In genomic region chr9:136847827-136848392, GRCh38 we compare ENCODE assay signal across 8 cellular contexts. TPM values are rescaled to one million over a fixed set of nuclear protein-coding genes. Genes with fewer than 3 reads are reported as not detected.
A peak's percentile ranks its signal among the peaks of the same experiment; 100 is the strongest.
DNase-seq lines count a peak whose midpoint lies in the region; ATAC-seq and TF ChIP-seq lines count a peak whose summit lies in the region.

No MANE protein-coding gene starts in this region.

- no peaks in the 10 kb centered on the region for H3K9me3 ChIP-seq in CD4-positive, alpha-beta memory T cell (ENCODE audit: control insufficient read depth in 1 of 2, low read length in 2 of 2)
- H3K9me3 ChIP-seq in muscle layer of duodenum (ENCODE audit: control insufficient read depth in 1 of 2, low read length in 2 of 2) = no peaks in the 10 kb centered on the region

- peaks cover 0 to 2% (median 0%) of the 10 kb centered on the region in 8 donors for H3K9me3 Mint-ChIP-seq in CD4-positive, alpha-beta memory T cell
- no peaks in the 10 kb centered on the region for H3K9me3 Mint-ChIP-seq in endothelial cell (ENCODE audit: unreplicated experiment)
- no peaks in the 10 kb centered on the region for H3K9me3 Mint-ChIP-seq in stimulated activated memory B cell treated with anti-CD40 and anti-IgM and Interleukin-4, amounts not matched to agents 10 μg/mL and 1 μg/mL and 100 μg/mL, for 72 hours

- peak overlapping the region; percentile 42 to 85 for H3K4me3 ChIP-seq in CD4-positive, alpha-beta memory T cell (ENCODE audit: low read length in 2 of 2)
- peak overlapping the region; percentile 85 to 86 for H3K4me3 ChIP-seq in muscle layer of duodenum (ENCODE audit: low read depth in 1 of 2, low read length in 2 of 2)

- H3K27me3 Mint-ChIP-seq in CD4-positive, alpha-beta memory T cell = peaks cover 6 to 10% of the 10 kb centered on the region in 2 donors
- peaks cover 8% of the 10 kb centered on the region for H3K27me3 Mint-ChIP-seq in endothelial cell (ENCODE audit: unreplicated experiment)
- peaks cover 14% of the 10 kb centered on the region for H3K27me3 Mint-ChIP-seq in stimulated activated memory B cell treated with anti-CD40 and anti-IgM and Interleukin-4, amounts not matched to agents 10 μg/mL and 1 μg/mL and 100 μg/mL, for 72 hours

- peaks cover 0 to 10% of the 10 kb centered on the region in 2 donors for H3K36me3 Mint-ChIP-seq in CD4-positive, alpha-beta memory T cell
- H3K36me3 Mint-ChIP-seq in endothelial cell (ENCODE audit: low read depth, unreplicated experiment) = no peaks in the 10 kb centered on the region
- peaks cover 6% of the 10 kb centered on the region for H3K36me3 Mint-ChIP-seq in stimulated activated memory B cell treated with anti-CD40 and anti-IgM and Interleukin-4, amounts not matched to agents 10 μg/mL and 1 μg/mL and 100 μg/mL, for 72 hours

- H3K4me3 Mint-ChIP-seq in CD4-positive, alpha-beta memory T cell = peak overlapping the region; percentile 76 to 94 (median 85)
- H3K4me3 Mint-ChIP-seq in endothelial cell (ENCODE audit: unreplicated experiment) = peak overlapping the region; percentile 92
- H3K4me3 Mint-ChIP-seq in stimulated activated memory B cell treated with anti-CD40 and anti-IgM and Interleukin-4, amounts not matched to agents 10 μg/mL and 1 μg/mL and 100 μg/mL, for 72 hours = peak overlapping the region; percentile 97

- H3K27ac ChIP-seq in CD4-positive, alpha-beta memory T cell (ENCODE audit: low read depth, low read length) = no peak overlapping the region
- H3K27ac ChIP-seq in muscle layer of duodenum (ENCODE audit: low read length) = peak overlapping the region; percentile 45

- DNase-seq in CD4-positive, alpha-beta memory T cell = peak; percentile 47 to 77 (median 61)
- DNase-seq in NOMO-1 (lab: John Stamatoyannopoulos, UW; ENCODE audit: unreplicated experiment in 2 of 2) = peak; percentile 94 to 96
- peak; percentile 37 for DNase-seq in activated CD8-positive, alpha-beta memory T cell treated with anti-CD3 and anti-CD28 coated beads, Interleukin-2, amount 50 U/mL, for 24 hours (ENCODE audit: extremely low read depth)
- peak; percentile 72 for DNase-seq in endothelial cell (ENCODE audit: low spot score)

- POLR2A ChIA-PET in CD4-positive, alpha-beta memory T cell (lab: Charles Lee; ENCODE audit: partially characterized antibody) = interaction anchor here (0.9 to 2.0 kb wide), 6 partner anchors 12 to 148 kb away, joined by 3 to 10 read pairs (median 6); partner anchors contain the start of genes CLIC3, FBXW5 and RABL6

- H3K4me1 ChIP-seq in CD4-positive, alpha-beta memory T cell (ENCODE audit: insufficient read depth, low read length) = peaks cover 33% of the 10 kb centered on the region
- peaks cover 6 to 53% of the 10 kb centered on the region in 2 donors for H3K4me1 ChIP-seq in muscle layer of duodenum (ENCODE audit: control insufficient read depth in 1 of 2, insufficient read depth in 2 of 2, low read length in 2 of 2)

- H3K27me3 ChIP-seq in CD4-positive, alpha-beta memory T cell (ENCODE audit: insufficient read depth, low read length) = no peaks in the 10 kb centered on the region
- no peaks in the 10 kb centered on the region for H3K27me3 ChIP-seq in muscle layer of duodenum (ENCODE audit: low read depth, low read length)

- peak overlapping the region in 6 of 7 donors; percentile 29 to 96 (median 80) for H3K27ac Mint-ChIP-seq in CD4-positive, alpha-beta memory T cell
- peak overlapping the region; percentile 42 for H3K27ac Mint-ChIP-seq in endothelial cell (ENCODE audit: unreplicated experiment)
- H3K27ac Mint-ChIP-seq in stimulated activated memory B cell treated with anti-CD40 and anti-IgM and Interleukin-4, amounts not matched to agents 10 μg/mL and 1 μg/mL and 100 μg/mL, for 72 hours = peak overlapping the region; percentile 87

- ATAC-seq in HG02885 (IDR thresholded peaks at IDR 0.05; ENCODE audit: poor library complexity, unreplicated experiment) = peak; percentile 20
- no peak for ATAC-seq in stimulated activated memory B cell treated with anti-CD40 and anti-IgM and Interleukin-4, amounts not matched to agents 10 μg/mL and 1 μg/mL and 100 μg/mL, for 72 hours
- ATAC-seq in GM21529 (IDR thresholded peaks at IDR 0.05; ENCODE audit: unreplicated experiment) = no peak

- intact Hi-C loops in CD4-positive, alpha-beta memory T cell (cut with micrococcal nuclease) = loop anchor here (5.0 kb wide), 1 partner anchor 239 kb away; the partner anchor contains the start of gene MAN1B1

- no peak for TF ChIP-seq CTCF in endothelial cell (IDR thresholded peaks at IDR 0.05; ENCODE audit: unreplicated experiment)

- peaks cover 10 to 34% (median 16%) of the 10 kb centered on the region in 4 donors for H3K4me1 Mint-ChIP-seq in CD4-positive, alpha-beta memory T cell
- no peaks in the 10 kb centered on the region for H3K4me1 Mint-ChIP-seq in endothelial cell (ENCODE audit: unreplicated experiment)
- peaks cover 31% of the 10 kb centered on the region for H3K4me1 Mint-ChIP-seq in stimulated activated memory B cell treated with anti-CD40 and anti-IgM and Interleukin-4, amounts not matched to agents 10 μg/mL and 1 μg/mL and 100 μg/mL, for 72 hours

- CTCF ChIA-PET in CD4-positive, alpha-beta memory T cell (lab: Charles Lee; ENCODE audit: partially characterized antibody) = interaction anchor here (0.6 to 2.1 kb wide), 3 partner anchors 11 to 187 kb away, joined by 3 to 5 read pairs (median 5); no protein-coding TSS in a partner anchor

- no peaks in the 10 kb centered on the region for H3K36me3 ChIP-seq in CD4-positive, alpha-beta memory T cell (ENCODE audit: insufficient read depth, low read length)
- peaks cover 0 to 9% of the 10 kb centered on the region in 2 donors for H3K36me3 ChIP-seq in muscle layer of duodenum (ENCODE audit: control insufficient read depth in 1 of 2, insufficient read depth in 2 of 2, low read length in 2 of 2)

RNA-seq across cellular contexts. Expression of gene PHPT1, which starts 1.3 kb away (rescaled TPM):
- total RNA-seq in CD4-positive, alpha-beta memory T cell = 10 to 100 TPM; 41.3 to 42.6 TPM
- 10 to 100 TPM; 88.4 to 94.0 TPM for polyA plus RNA-seq in CD4-positive, alpha-beta memory T cell
- 134 TPM for total RNA-seq in endothelial cell (ENCODE audit: unreplicated experiment)

RNA-seq across cellular contexts. Expression of gene MAMDC4, which starts 4.2 kb away (rescaled TPM):
- total RNA-seq in CD4-positive, alpha-beta memory T cell = 10 to 100 TPM in 1 of 2 experiments, 1 to 10 TPM in 1; 9.3 to 11.7 TPM
- not detected for polyA plus RNA-seq in CD4-positive, alpha-beta memory T cell
- total RNA-seq in endothelial cell (ENCODE audit: unreplicated experiment) = 10.0 TPM

RNA-seq across cellular contexts. Expression of gene AJM1, which starts 5.6 kb away (rescaled TPM):
- 1 to 10 TPM; 2.4 to 2.8 TPM for total RNA-seq in CD4-positive, alpha-beta memory T cell
- polyA plus RNA-seq in CD4-positive, alpha-beta memory T cell = under 1 TPM in 1 of 2 donors, not detected in 1; 0.05 TPM
- total RNA-seq in endothelial cell (ENCODE audit: unreplicated experiment) = 0.80 TPM

RNA-seq across cellular contexts. Expression of gene EDF1, which starts 18.2 kb away (rescaled TPM):
- 100 to 1,000 TPM; 284 to 298 TPM for total RNA-seq in CD4-positive, alpha-beta memory T cell
- polyA plus RNA-seq in CD4-positive, alpha-beta memory T cell = 100 to 1,000 TPM; 273 to 357 TPM
- 286 TPM for total RNA-seq in endothelial cell (ENCODE audit: unreplicated experiment)

RNA-seq across cellular contexts. Expression of gene TRAF2, which starts 38.4 kb away (rescaled TPM):
- 10 to 100 TPM; 40.2 to 43.2 TPM for total RNA-seq in CD4-positive, alpha-beta memory T cell
- 10 to 100 TPM; 11.1 to 25.2 TPM for polyA plus RNA-seq in CD4-positive, alpha-beta memory T cell
- 21.7 TPM for total RNA-seq in endothelial cell (ENCODE audit: unreplicated experiment)

Comparison
In these comparisons a context has a peak if more than half of its experiments do, and no peak if none do; other contexts are left out.
1. DNase-seq: peak in every context shown above with its lines; median percentile 95 in NOMO-1; 72 in endothelial cell; 61 in CD4-positive, alpha-beta memory T cell; 37 in activated CD8-positive, alpha-beta memory T cell treated with anti-CD3 and anti-CD28 coated beads, Interleukin-2, amount 50 U/mL, for 24 hours.